ENCODE assay signal across 29 cellular contexts in genomic region chr15:68029959-68030358, GRCh38.
"Had no signal": no experiment of that assay in that cellular context is flagged by ENCODE, and none has a peak within 500 bp of the region (broad histone marks: within the 10 kb centered on the region; RNA-seq: fewer than 3 reads in every experiment).

No MANE protein-coding gene starts in this region.

- H3K4me1 ChIP-seq: colonic mucosa, esophagus muscularis mucosa, esophagus squamous epithelium, foreskin keratinocyte, gastrocnemius medialis, gastroesophageal sphincter had no signal

- FAIRE-seq: endometrium, endothelial cell of umbilical vein, frontal cortex had no signal

- H3K4me3 Mint-ChIP-seq: dendritic cell treated with granulocyte-macrophage colony-stimulating factor and Interleukin-4, amounts not matched to agents 40 ng/mL and 50 ng/mL, for 4 days; effector memory CD8-positive, alpha-beta T cell; endodermal cell had no signal

- H3K4me3 ChIP-seq: colonic mucosa, coronary artery, dorsolateral prefrontal cortex, esophagus muscularis mucosa, esophagus squamous epithelium, gastrocnemius medialis, gastroesophageal sphincter, heart left ventricle, heart right ventricle, hepatocyte had no signal

- H2AFZ ChIP-seq: hepatocyte had no signal

- H3K36me3 ChIP-seq: colonic mucosa, esophagus muscularis mucosa, esophagus squamous epithelium, gastrocnemius medialis, gastroesophageal sphincter, heart left ventricle, heart right ventricle had no signal

- H3K9me3 ChIP-seq: colonic mucosa, esophagus muscularis mucosa, esophagus squamous epithelium, gastrocnemius medialis, gastroesophageal sphincter, heart left ventricle had no signal

- DNase-seq: colonic mucosa; cortex of kidney; dermis blood vessel endothelial cell; dorsolateral prefrontal cortex; effector CD4-positive, alpha-beta T cell; effector CD8-positive, alpha-beta T cell; effector memory CD4-positive, alpha-beta T cell; effector memory CD8-positive, alpha-beta T cell; endodermal cell; erythroblast; esophagus squamous epithelium; foreskin fibroblast; foreskin keratinocyte; foreskin melanocyte; gastrocnemius medialis; glutamatergic neuron; head of caudate nucleus; heart left ventricle; heart right ventricle had no signal

- H3K27ac ChIP-seq: colonic mucosa, coronary artery, dorsolateral prefrontal cortex, epithelial cell of prostate, esophagus muscularis mucosa, esophagus squamous epithelium, foreskin keratinocyte, gastrocnemius medialis, gastroesophageal sphincter, heart left ventricle, heart right ventricle, hepatocyte had no signal

- H3K9me3 Mint-ChIP-seq: dendritic cell treated with granulocyte-macrophage colony-stimulating factor and Interleukin-4, amounts not matched to agents 40 ng/mL and 50 ng/mL, for 4 days; effector memory CD8-positive, alpha-beta T cell had no signal

- H3K4me2 ChIP-seq: hepatocyte had no signal

- H3K79me2 ChIP-seq: hepatocyte had no signal

- H3K27me3 ChIP-seq: colonic mucosa, dorsolateral prefrontal cortex, esophagus muscularis mucosa, esophagus squamous epithelium, gastrocnemius medialis, gastroesophageal sphincter, heart left ventricle, heart right ventricle, hepatocyte had no signal

- ATAC-seq: effector memory CD8-positive, alpha-beta T cell; esophagus mucosa; foreskin keratinocyte; gastrocnemius medialis; gastroesophageal sphincter; heart left ventricle; heart right ventricle had no signal

- H3K27ac Mint-ChIP-seq: effector memory CD8-positive, alpha-beta T cell; endodermal cell had no signal
